10 cellular contexts compared by ENCODE assay signal in genomic region chr6:113018351-113019151, GRCh38.
DNase-seq lines count a peak whose midpoint lies in the region; ATAC-seq, FAIRE-seq and TF ChIP-seq lines count a peak whose summit lies in the region.
"Had no signal": no experiment of that assay in that cellular context is flagged by ENCODE, and none has a peak within 500 bp of the region (broad histone marks: within the 10 kb centered on the region; RNA-seq: fewer than 3 reads in every experiment).

No MANE protein-coding gene starts in this region.

- POLR2A ChIA-PET in K562 (lab: Yijun Ruan, JAX) = no interaction called here

- H3K27me3 ChIP-seq in GM23248 (replicated peaks; ENCODE audit: insufficient read depth) = no peaks in the 10 kb centered on the region
- no peaks in the 10 kb centered on the region for H3K27me3 ChIP-seq in K562 (ENCODE audit: control insufficient read depth in 2 of 2, insufficient read depth in 2 of 2, low read length in 2 of 2)
- H3K27me3 ChIP-seq in hepatocyte = no peaks in the 10 kb centered on the region
- H3K27me3 ChIP-seq: SJCRH30 had no signal

- H2AFZ ChIP-seq in GM23248 (peak overlapping the region; percentile 62), K562 (ENCODE audit: low read depth, low read length) (peak overlapping the region; percentile 58; the same call in 1 of the 2 replicates), hepatocyte (peak overlapping the region; percentile 47)

- peak overlapping the region; percentile 72 for H3K4me2 ChIP-seq in GM23248 (ENCODE audit: unreplicated experiment)
- H3K4me2 ChIP-seq in K562 (ENCODE audit: insufficient read depth, low read length) = no peak overlapping the region
- no peak overlapping the region for H3K4me2 ChIP-seq in hepatocyte

- H3K27ac ChIP-seq in GM23248 = peak overlapping the region; percentile 89
- no peak overlapping the region for H3K27ac ChIP-seq in K562 (ENCODE audit: extremely low read depth, low read depth, low read length)
- peak overlapping the region; percentile 30 for H3K27ac ChIP-seq in hepatocyte
- H3K27ac ChIP-seq: SJCRH30 had no signal

- H3K4me1 ChIP-seq in GM23248 (ENCODE audit: insufficient read depth) = peaks cover 47% of the 10 kb centered on the region
- no peaks in the 10 kb centered on the region; a peak in 1 of 5 replicates for H3K4me1 ChIP-seq in K562 (replicated peaks in 1 of 2; ENCODE audit: control insufficient read depth in 2 of 2, insufficient read depth in 2 of 2, low read length in 2 of 2)
- peaks cover 4% of the 10 kb centered on the region for H3K4me1 ChIP-seq in hepatocyte (ENCODE audit: insufficient read depth)

- H3K9me2 ChIP-seq in GM23248 (ENCODE audit: insufficient read depth) (no peaks in the 10 kb centered on the region), hepatocyte (replicated peaks; ENCODE audit: insufficient read depth) (no peaks in the 10 kb centered on the region)

- H3F3A ChIP-seq in GM23248 (ENCODE audit: insufficient read depth) = peaks cover 28% of the 10 kb centered on the region

- ATAC-seq in K562 = peak; percentile 48

- H3K36me3 ChIP-seq in GM23248 (ENCODE audit: low read depth) = no peaks in the 10 kb centered on the region
- H3K36me3 ChIP-seq in K562 (ENCODE audit: control insufficient read depth, insufficient read depth, low read length) = no peaks in the 10 kb centered on the region
- no peaks in the 10 kb centered on the region for H3K36me3 ChIP-seq in hepatocyte (replicated peaks; ENCODE audit: insufficient read depth, low read depth)
- H3K36me3 ChIP-seq: SJCRH30 had no signal

- in situ Hi-C loops in GM23248 (cut with MboI) = no loop called here
- in situ Hi-C loops in K562 (cut with MboI) = no loop called here

- H3K4me3 ChIP-seq in GM23248 (peak overlapping the region; percentile 48), K562 (no peak overlapping the region), hepatocyte (no peak overlapping the region), skeletal muscle cell (ENCODE audit: low read depth, low read length) (no peak overlapping the region)
- H3K4me3 ChIP-seq: SJCRH30 had no signal

- DNase-seq in GM23248 (peak; percentile 97), K562 (ENCODE audit: extremely low read depth in 1 of 4, low spot score in 3 of 4) (peak in 1 of 4 experiments; percentile 11), hepatocyte (ENCODE audit: low spot score) (peak; percentile 17), skeletal muscle cell (ENCODE audit: low read depth) (peak; percentile 87), KG1 (lab: John Stamatoyannopoulos, UW) (no peak), ecto neural progenitor cell (ENCODE audit: low spot score) (no peak), DMS153 (lab: John Stamatoyannopoulos, UW) (no peak), NCI-H2227 (lab: John Stamatoyannopoulos, UW; ENCODE audit: unreplicated experiment) (no peak)
- DNase-seq: activated T-cell treated with anti-CD3 and anti-CD28 coated beads, Interleukin-2, amount 50 U/mL, for 48 hours; SJCRH30 had no signal

- BruUV-seq in K562 (replicated peaks; lab: Mats Ljungman, UMichigan) = no TSS peak

- no peaks in the 10 kb centered on the region for H4K20me1 ChIP-seq in GM23248 (ENCODE audit: insufficient read depth)
- no peaks in the 10 kb centered on the region for H4K20me1 ChIP-seq in K562 (replicated peaks; ENCODE audit: control insufficient read depth, insufficient read depth, low read length)
- H4K20me1 ChIP-seq in hepatocyte (ENCODE audit: insufficient read depth, poor library complexity, severe bottlenecking) = no peaks in the 10 kb centered on the region

- CTCF ChIA-PET in K562 (lab: Yijun Ruan, JAX; ENCODE audit: low intra/inter-chr PET ratio) = no interaction called here

- 19 to 20% methylated on average over 5 of the region's 5 CpGs for WGBS in GM23248 (ENCODE audit: low coverage in 1 of 2, low lambda C conversion rate in 2 of 2, missing lambda C conversion rate in 2 of 2), 2 experiments
- WGBS in K562 (ENCODE audit: insufficient coverage, low coverage, missing lambda C conversion rate) = 7% methylated on average over 5 of the region's 5 CpGs
- 66% methylated on average over 5 of the region's 5 CpGs for WGBS in hepatocyte (ENCODE audit: low lambda C conversion rate, missing lambda C conversion rate)

- no peaks in the 10 kb centered on the region for H3K79me2 ChIP-seq in GM23248 (ENCODE audit: insufficient read depth)
- no peaks in the 10 kb centered on the region for H3K79me2 ChIP-seq in K562 (ENCODE audit: control insufficient read depth, insufficient read depth, low read length)
- H3K79me2 ChIP-seq in hepatocyte = no peaks in the 10 kb centered on the region

- no peaks in the 10 kb centered on the region for H3K9me3 ChIP-seq in GM23248 (ENCODE audit: low read depth)
- no peaks in the 10 kb centered on the region for H3K9me3 ChIP-seq in K562 (replicated peaks; ENCODE audit: control insufficient read depth, insufficient read depth, low read depth, low read length)
- H3K9me3 ChIP-seq in hepatocyte (ENCODE audit: low read depth) = no peaks in the 10 kb centered on the region
- H3K9me3 ChIP-seq: SJCRH30 had no signal

- no peaks in the 10 kb centered on the region for H3K9me1 ChIP-seq in K562 (ENCODE audit: control insufficient read depth, insufficient read depth, low read length)

- TF ChIP-seq EP300 in K562 (IDR thresholded peaks at IDR 0.05; ENCODE audit: low read length) = no peak

- no peak for TF ChIP-seq POLR2A in K562 (conservative IDR thresholded peaks at IDR 0.05)

- no peak for TF ChIP-seq CTCF in K562 (IDR thresholded peaks at IDR 0.05 in 2 of 3, conservative IDR thresholded peaks at IDR 0.05 in 1 of 3; ENCODE audit: insufficient read depth in 2 of 3, low read depth in 1 of 3, low read length in 3 of 3)
- TF ChIP-seq CTCF in hepatocyte (IDR thresholded peaks at IDR 0.05; ENCODE audit: poor library complexity) = no peak

- H3K9ac ChIP-seq in GM23248 (peak overlapping the region; percentile 58), K562 (ENCODE audit: insufficient read depth in 1 of 2, low read depth in 2 of 2, low read length in 2 of 2) (no peak overlapping the region)

- intact Hi-C loops in K562 (cut with micrococcal nuclease) = no loop called here

- peak; percentile 26 for FAIRE-seq in K562 (lab: Jason Lieb, UNC)

- no peak for TF ChIP-seq RAD21 in K562 (CRISPR knock-in tag; conservative IDR thresholded peaks at IDR 0.05 in 1 of 2, IDR thresholded peaks at IDR 0.05 in 1 of 2)

TF ChIP-seq in K562, 482 proteins besides CTCF, POLR2A, EP300 and RAD21:
- TF ChIP-seq PHTF2 (CRISPR knock-in tag; IDR thresholded peaks at IDR 0.05) (no peak), RCOR1 (IDR thresholded peaks at IDR 0.05; ENCODE audit: borderline replicate concordance in 1 of 2, low read depth in 2 of 2, low read length in 2 of 2) (0 out of 4 replicates have a peak, but pooled peaks of 1 of the 2 experiments have one; percentile 42), NR2C1 (IDR thresholded peaks at IDR 0.05) (no peak), NR2C1 (tag; IDR thresholded peaks at IDR 0.05) (0 out of 2 replicates have a peak, but pooled peaks have one; percentile 21), KDM1A (IDR thresholded peaks at IDR 0.05) (peak; percentile 57 to 67; a peak in 2 of 4 replicates), FOXA3 (CRISPR knock-in tag; conservative IDR thresholded peaks at IDR 0.05 in 1 of 2, IDR thresholded peaks at IDR 0.05 in 1 of 2) (0 out of 4 replicates have a peak, but pooled peaks of 1 of the 2 experiments have one; percentile 23), ZNF282 (CRISPR knock-in tag; IDR thresholded peaks at IDR 0.05) (no peak), RBM17 (IDR thresholded peaks at IDR 0.05; ENCODE audit: borderline replicate concordance, low read depth, low read length) (no peak), NR2C2 (CRISPR knock-in tag; IDR thresholded peaks at IDR 0.05) (no peak), NR2C2 (tag; IDR thresholded peaks at IDR 0.05) (peak; percentile 42; the same call in 1 of the 2 replicates), CTBP1 (IDR thresholded peaks at IDR 0.05; ENCODE audit: borderline replicate concordance) (no peak)

Comparison
In these comparisons a context has a peak if more than half of its experiments do, and no peak if none do; other contexts are left out.
1. DNase-seq: peak in GM23248 (single experiment), hepatocyte (single experiment) and skeletal muscle cell (single experiment); none in KG1 (single experiment), ecto neural progenitor cell (single experiment), DMS153 (single experiment) and NCI-H2227 (single experiment).
2. Peak in every context shown above with its lines, with median percentiles within 50 percentile points of each other: H2AFZ ChIP-seq.